ENCODE assay signal across 8 cellular contexts in the genomic region with DNA sequence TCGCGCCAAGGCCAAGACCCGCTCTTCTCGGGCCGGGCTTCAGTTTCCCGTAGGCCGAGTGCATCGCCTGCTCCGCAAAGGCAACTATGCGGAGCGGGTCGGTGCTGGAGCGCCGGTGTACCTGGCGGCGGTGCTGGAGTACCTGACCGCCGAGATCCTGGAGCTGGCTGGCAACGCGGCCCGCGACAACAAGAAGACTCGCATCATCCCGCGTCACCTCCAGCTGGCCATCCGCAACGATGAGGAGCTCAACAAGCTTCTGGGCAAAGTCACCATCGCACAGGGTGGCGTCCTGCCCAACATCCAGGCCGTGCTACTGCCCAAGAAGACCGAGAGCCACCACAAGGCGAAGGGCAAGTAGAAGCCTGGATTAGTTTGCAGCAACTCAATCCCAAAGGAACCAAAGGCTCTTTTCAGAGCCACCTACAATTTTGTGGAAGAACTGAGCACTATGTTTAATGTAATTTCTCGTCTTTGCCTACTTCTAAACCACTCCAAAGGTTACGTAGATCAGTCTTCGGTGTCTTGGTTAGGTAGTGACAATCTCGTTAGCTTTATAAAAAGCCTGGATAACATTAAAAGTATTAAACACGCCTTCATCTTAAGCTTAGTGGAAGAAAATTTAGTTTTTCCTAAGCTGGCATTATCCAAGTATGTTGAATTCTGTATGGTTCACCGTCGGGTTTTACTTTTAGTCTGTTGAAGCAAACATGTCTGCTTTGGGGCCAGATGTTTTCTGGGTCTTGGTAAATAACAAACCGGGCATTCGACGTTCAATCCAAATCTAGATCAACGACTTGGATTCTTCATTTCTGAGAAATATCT.
DNase-seq lines count a peak whose midpoint lies in the region; TF ChIP-seq lines count a peak whose summit lies in the region.
"Not testable (repeated sequence)": the region's sequence is repeated elsewhere in the genome, so short reads cannot be mapped to it uniquely, and the experiment has no call there.

No MANE protein-coding gene starts in this region.

- H3K9me3 ChIP-seq in MG63; SK-N-MC (ENCODE audit: low read depth, low read length); adipocyte (ENCODE audit: control insufficient read depth, low read length); mucosa of rectum (ENCODE audit: control insufficient read depth in 2 of 2, low read length in 2 of 2); stomach smooth muscle (ENCODE audit: control insufficient read depth in 2 of 2, low read length in 2 of 2): not testable (repeated sequence)

- not testable (repeated sequence) for H3K27me3 ChIP-seq in H7 (ENCODE audit: control insufficient read depth, insufficient read depth, low read length); MG63; adipocyte (replicated peaks; ENCODE audit: control insufficient read depth, insufficient read depth, low read length); mucosa of rectum (ENCODE audit: control insufficient read depth in 2 of 2, insufficient read depth in 2 of 2, low read length in 2 of 2)
- peaks cover 14 to 18% of the 10 kb centered on the region in 2 donors for H3K27me3 ChIP-seq in stomach smooth muscle (ENCODE audit: control insufficient read depth in 1 of 2, insufficient read depth in 2 of 2, low read length in 2 of 2)

- not testable (repeated sequence) for TF ChIP-seq CTCF in foreskin fibroblast (IDR thresholded peaks at IDR 0.05; ENCODE audit: low read depth, low read length)

- peaks cover 22% of the 10 kb centered on the region for H3K4me1 ChIP-seq in adipocyte (ENCODE audit: control insufficient read depth, insufficient read depth, low read length)
- H3K4me1 ChIP-seq in mucosa of rectum (ENCODE audit: control insufficient read depth in 2 of 2, insufficient read depth in 2 of 2, low read length in 2 of 2): peaks cover 16 to 25% of the 10 kb centered on the region in 2 donors
- H3K4me1 ChIP-seq in stomach smooth muscle (ENCODE audit: control insufficient read depth, insufficient read depth, low read length): peaks cover 23% of the 10 kb centered on the region

- DNase-seq in DMS79 (lab: John Stamatoyannopoulos, UW) (peak; percentile 6), MG63 (peak; percentile 92), adipocyte (ENCODE audit: low read depth) (peak; percentile 44), foreskin fibroblast (peak in 1 of 2 donors; percentile 62)
- not testable (repeated sequence) for DNase-seq in H7; SK-N-MC (ENCODE audit: low read depth, low spot score)

- H3K9ac ChIP-seq in SK-N-MC (ENCODE audit: insufficient read length) (peak overlapping the region; percentile 74), adipocyte (ENCODE audit: low read length) (peak overlapping the region; percentile 41), mucosa of rectum (ENCODE audit: low read depth in 1 of 2, low read length in 2 of 2) (peak overlapping the region; percentile 81 to 97), stomach smooth muscle (ENCODE audit: low read length in 2 of 2) (peak overlapping the region in 1 of 2 donors; percentile 50)

- H3K36me3 ChIP-seq in H7 (replicated peaks; ENCODE audit: control insufficient read depth, insufficient read depth, low read length); MG63; SK-N-MC (ENCODE audit: insufficient read depth, low read length); adipocyte (ENCODE audit: control insufficient read depth, insufficient read depth, low read length, severe bottlenecking); mucosa of rectum (ENCODE audit: control insufficient read depth in 2 of 2, insufficient read depth in 2 of 2, low read length in 2 of 2); stomach smooth muscle (ENCODE audit: control insufficient read depth in 2 of 2, insufficient read depth in 2 of 2, low read length in 2 of 2): not testable (repeated sequence)

- H3K4me3 ChIP-seq in H7 (ENCODE audit: insufficient read depth, low read depth, low read length): peak overlapping the region; percentile 70
- H3K4me3 ChIP-seq in MG63: peak overlapping the region; percentile 71
- peak overlapping the region; percentile 99 for H3K4me3 ChIP-seq in SK-N-MC
- peak overlapping the region; percentile 91 for H3K4me3 ChIP-seq in adipocyte (ENCODE audit: low read length)
- H3K4me3 ChIP-seq in foreskin fibroblast (ENCODE audit: low read depth in 1 of 2, low read length in 2 of 2): peak overlapping the region; percentile 69 to 79
- peak overlapping the region; percentile 92 to 99 for H3K4me3 ChIP-seq in mucosa of rectum (ENCODE audit: low read length in 2 of 2)
- H3K4me3 ChIP-seq in stomach smooth muscle (ENCODE audit: low read length in 2 of 2): peak overlapping the region; percentile 77

- H3K27ac ChIP-seq in SK-N-MC (peak overlapping the region; percentile 95), mucosa of rectum (ENCODE audit: low read depth in 2 of 2, low read length in 2 of 2) (peak overlapping the region; percentile 99), stomach smooth muscle (ENCODE audit: low read length) (peak overlapping the region; percentile 77)
